ENCODE assay signal across 28 cellular contexts in genomic region chr10:48710647-48711046, GRCh38. TPM values are rescaled to one million over a fixed set of nuclear protein-coding genes. Genes with fewer than 3 reads are reported as not detected.
"Had no signal": no experiment of that assay in that cellular context is flagged by ENCODE, and none has a peak within 500 bp of the region (broad histone marks: within the 10 kb centered on the region; RNA-seq: fewer than 3 reads in every experiment).

No MANE protein-coding gene starts in this region.

- DNase-seq: activated CD4-positive, alpha-beta T cell treated with anti-CD3 and anti-CD28 coated beads, Interleukin-2, amount 10 ng/mL, durations not matched to agents 24 days and 14 days; activated CD4-positive, alpha-beta T cell treated with anti-CD3 and anti-CD28 coated beads, Interleukin-2, amount 50 U/mL, for 48 hours; activated CD4-positive, CD25-positive, alpha-beta regulatory T cell treated with anti-CD3 and anti-CD28 coated beads, Interleukin-2, amount 50 U/mL, for 72 hours; activated CD8-positive, alpha-beta memory T cell treated with anti-CD3 and anti-CD28 coated beads, Interleukin-2, amount 10 ng/mL, durations not matched to agents 7 days and 5 days; activated effector memory CD4-positive, alpha-beta T cell treated with Interleukin-2 at 50 U/mL for 16 hours; activated naive CD4-positive, alpha-beta T cell; activated T-cell treated with anti-CD3 and anti-CD28 coated beads, Interleukin-2, amount 50 U/mL, for 24 hours; aorta; KG1; NCI-H1092; NCI-H1930; NCI-H2171 treated with DMSO at 0.1 percent for 48 hours; NCI-H226; NCI-H510A; NCI-H69; NK-92 treated with Interleukin-12 subunit alpha and Interleukin-12 subunit beta, amount 100 ng/mL, for 24 hours; OCI-M1; RPMI8226; SHP77; T-helper 17 cell; T-helper 9 cell had no signal

- H3K4me1 ChIP-seq: breast epithelium had no signal

- H3K9me3 Mint-ChIP-seq: activated CD4-positive, alpha-beta T cell treated with anti-CD3 and anti-CD28 coated beads, Interleukin-2, amount 10 ng/mL, durations not matched to agents 24 days and 14 days; activated naive CD4-positive, alpha-beta T cell treated with anti-CD3 and anti-CD28 coated beads, Interleukin-2, amount 50 U/mL, for 24 hours; activated T-helper 1 cell treated with anti-CD3 and anti-CD28 coated beads, Interleukin-12 subunit alpha, Interleukin-12 subunit beta, Interleukin-2, Interleukin-4 antibody, amounts not matched to agents 30 ng/mL and 10 ng/mL and 1 ng/mL, durations not matched to agents 14 hours and 24 hours and 36 hours had no signal

- H3K27ac Mint-ChIP-seq: activated CD4-positive, alpha-beta T cell treated with anti-CD3 and anti-CD28 coated beads, Interleukin-2, amount 10 ng/mL, durations not matched to agents 24 days and 14 days; activated CD8-positive, alpha-beta memory T cell treated with anti-CD3 and anti-CD28 coated beads, Interleukin-2, amount 10 ng/mL, durations not matched to agents 7 days and 5 days; activated naive CD4-positive, alpha-beta T cell treated with anti-CD3 and anti-CD28 coated beads, Interleukin-2, amount 50 U/mL, for 24 hours; activated T-cell treated with anti-CD3 and anti-CD28 coated beads, Interleukin-2, amount 50 U/mL, for 24 hours; activated T-helper 1 cell treated with anti-CD3 and anti-CD28 coated beads, Interleukin-12 subunit alpha, Interleukin-12 subunit beta, Interleukin-2, Interleukin-4 antibody, amounts not matched to agents 30 ng/mL and 10 ng/mL and 1 ng/mL, durations not matched to agents 14 hours and 24 hours and 36 hours; T-helper 17 cell; WTC11 had no signal

- ATAC-seq: activated CD8-positive, alpha-beta memory T cell treated with anti-CD3 and anti-CD28 coated beads, Interleukin-2, amount 10 ng/mL, durations not matched to agents 7 days and 5 days; Panc1; T-helper 17 cell; WTC11 had no signal

- H3K4me3 ChIP-seq: breast epithelium had no signal

- H3K27ac ChIP-seq: breast epithelium had no signal

- H3K4me1 Mint-ChIP-seq: activated CD4-positive, alpha-beta T cell treated with anti-CD3 and anti-CD28 coated beads, Interleukin-2, amount 10 ng/mL, durations not matched to agents 24 days and 14 days; activated CD8-positive, alpha-beta memory T cell treated with anti-CD3 and anti-CD28 coated beads, Interleukin-2, amount 10 ng/mL, durations not matched to agents 7 days and 5 days; activated naive CD4-positive, alpha-beta T cell treated with anti-CD3 and anti-CD28 coated beads, Interleukin-2, amount 50 U/mL, for 24 hours had no signal

- H3K36me3 Mint-ChIP-seq: activated CD8-positive, alpha-beta memory T cell treated with anti-CD3 and anti-CD28 coated beads, Interleukin-2, amount 10 ng/mL, durations not matched to agents 7 days and 5 days; activated naive CD4-positive, alpha-beta T cell treated with anti-CD3 and anti-CD28 coated beads, Interleukin-2, amount 50 U/mL, for 24 hours; WTC11 had no signal

- H3K4me3 Mint-ChIP-seq: activated CD4-positive, alpha-beta T cell treated with anti-CD3 and anti-CD28 coated beads, Interleukin-2, amount 10 ng/mL, durations not matched to agents 24 days and 14 days; activated CD8-positive, alpha-beta memory T cell treated with anti-CD3 and anti-CD28 coated beads, Interleukin-2, amount 10 ng/mL, durations not matched to agents 7 days and 5 days; activated naive CD4-positive, alpha-beta T cell treated with anti-CD3 and anti-CD28 coated beads, Interleukin-2, amount 50 U/mL, for 24 hours; activated T-cell treated with anti-CD3 and anti-CD28 coated beads, Interleukin-2, amount 50 U/mL, for 24 hours; activated T-helper 1 cell treated with anti-CD3 and anti-CD28 coated beads, Interleukin-12 subunit alpha, Interleukin-12 subunit beta, Interleukin-2, Interleukin-4 antibody, amounts not matched to agents 30 ng/mL and 10 ng/mL and 1 ng/mL, durations not matched to agents 14 hours and 24 hours and 36 hours; T-helper 17 cell; WTC11 had no signal

- H3K36me3 ChIP-seq: breast epithelium had no signal

RNA-seq across cellular contexts. Expression of gene WDFY4, which starts 26.0 kb away (rescaled TPM):
- total RNA-seq: MCF 10A, SK-MEL-5 had no signal
